9 cellular contexts compared by ENCODE assay signal in genomic region chr15:80660114-80660513, GRCh38. TPM values are rescaled to one million over a fixed set of nuclear protein-coding genes. Genes with fewer than 3 reads are reported as not detected.
A peak's percentile ranks its signal among the peaks of the same experiment; 100 is the strongest.
DNase-seq lines count a peak whose midpoint lies in the region; ATAC-seq and TF ChIP-seq lines count a peak whose summit lies in the region.
"Had no signal": no experiment of that assay in that cellular context is flagged by ENCODE, and none has a peak within 500 bp of the region (broad histone marks: within the 10 kb centered on the region; RNA-seq: fewer than 3 reads in every experiment).

No MANE protein-coding gene starts in this region.

- peaks cover 9% of the 10 kb centered on the region for H3K27me3 Mint-ChIP-seq in activated CD4-positive, alpha-beta memory T cell treated with anti-CD3 and anti-CD28 coated beads, Interleukin-2, amount 10 ng/mL, durations not matched to agents 7 days and 5 days

- H3K27ac Mint-ChIP-seq in activated CD4-positive, alpha-beta memory T cell treated with anti-CD3 and anti-CD28 coated beads, Interleukin-2, amount 10 ng/mL, durations not matched to agents 7 days and 5 days = no peak overlapping the region
- H3K27ac Mint-ChIP-seq: IgD-negative memory B cell had no signal

- no peaks in the 10 kb centered on the region for H3K9me3 ChIP-seq in ascending aorta

- ATAC-seq in HG03469 (IDR thresholded peaks at IDR 0.05; ENCODE audit: unreplicated experiment) = no peak

- H3K4me3 ChIP-seq in H7 (ENCODE audit: insufficient read depth, low read depth, low read length) (no peak overlapping the region), retinal pigment epithelial cell (ENCODE audit: low read length) (no peak overlapping the region), ascending aorta (no peak overlapping the region)

- TF ChIP-seq CTCF in retinal pigment epithelial cell (conservative IDR thresholded peaks at IDR 0.05; ENCODE audit: low read depth, low read length) (peak; percentile 74), ascending aorta (IDR thresholded peaks at IDR 0.05) (no peak)

- H3K4me1 ChIP-seq in ascending aorta = no peaks in the 10 kb centered on the region

- intact Hi-C loops in ascending aorta (cut with DNase I) = no loop called here

- H3K27ac ChIP-seq in ascending aorta = no peak overlapping the region

- no peaks in the 10 kb centered on the region for H3K4me1 Mint-ChIP-seq in activated CD4-positive, alpha-beta memory T cell treated with anti-CD3 and anti-CD28 coated beads, Interleukin-2, amount 10 ng/mL, durations not matched to agents 7 days and 5 days
- H3K4me1 Mint-ChIP-seq: IgD-negative memory B cell had no signal

- H3K36me3 Mint-ChIP-seq in activated CD4-positive, alpha-beta memory T cell treated with anti-CD3 and anti-CD28 coated beads, Interleukin-2, amount 10 ng/mL, durations not matched to agents 7 days and 5 days (ENCODE audit: low read depth) = no peaks in the 10 kb centered on the region
- H3K36me3 Mint-ChIP-seq: IgD-negative memory B cell had no signal

- DNase-seq in H7 = peak; percentile 47
- DNase-seq in RKO (ENCODE audit: low spot score) = peak; percentile 24
- DNase-seq in foreskin melanocyte = peak; percentile 50
- peak; percentile 2 for DNase-seq in retinal pigment epithelial cell (ENCODE audit: low read depth)
- DNase-seq in ascending aorta (ENCODE audit: low spot score in 2 of 2) = no peak
- DNase-seq in activated CD4-positive, alpha-beta memory T cell treated with anti-CD3 and anti-CD28 coated beads, Interleukin-2, amount 10 ng/mL, durations not matched to agents 7 days and 5 days = no peak
- DNase-seq in GOT3 (lab: John Stamatoyannopoulos, UW) = no peak

- H3K9me3 Mint-ChIP-seq in activated CD4-positive, alpha-beta memory T cell treated with anti-CD3 and anti-CD28 coated beads, Interleukin-2, amount 10 ng/mL, durations not matched to agents 7 days and 5 days = no peaks in the 10 kb centered on the region

- H3K4me3 Mint-ChIP-seq in activated CD4-positive, alpha-beta memory T cell treated with anti-CD3 and anti-CD28 coated beads, Interleukin-2, amount 10 ng/mL, durations not matched to agents 7 days and 5 days = no peak overlapping the region
- H3K4me3 Mint-ChIP-seq: IgD-negative memory B cell had no signal

- H3K36me3 ChIP-seq in H7 (replicated peaks; ENCODE audit: control insufficient read depth, insufficient read depth, low read length) (no peaks in the 10 kb centered on the region), ascending aorta (no peaks in the 10 kb centered on the region)

- H3K27me3 ChIP-seq in H7 (ENCODE audit: control insufficient read depth, insufficient read depth, low read length) (no peaks in the 10 kb centered on the region), ascending aorta (no peaks in the 10 kb centered on the region)

- POLR2A ChIA-PET in activated CD4-positive, alpha-beta memory T cell treated with anti-CD3 and anti-CD28 coated beads, Interleukin-2, amount 10 ng/mL, durations not matched to agents 7 days and 5 days (lab: Charles Lee) = no interaction called here

- CTCF ChIA-PET in activated CD4-positive, alpha-beta memory T cell treated with anti-CD3 and anti-CD28 coated beads, Interleukin-2, amount 10 ng/mL, durations not matched to agents 7 days and 5 days (lab: Charles Lee) = no interaction called here

RNA-seq across cellular contexts. Expression of gene ABHD17C, which starts 35.0 kb away (rescaled TPM):
- total RNA-seq in H7 (2014; rRNA removed; shearing (Covaris generic)) = 7.2 and 9.8 TPM in 2 replicates
- total RNA-seq in ascending aorta = 0.96 TPM
- total RNA-seq in activated CD4-positive, alpha-beta memory T cell treated with anti-CD3 and anti-CD28 coated beads, Interleukin-2, amount 10 ng/mL, durations not matched to agents 7 days and 5 days = 1 to 10 TPM; 3.8 to 4.0 TPM

Comparison
In these comparisons a context has a peak if more than half of its experiments do, and no peak if none do; other contexts are left out.
1. DNase-seq: peak in H7 (single experiment), RKO (single experiment), foreskin melanocyte (single experiment) and retinal pigment epithelial cell (single experiment); none in ascending aorta (0 of 2), activated CD4-positive, alpha-beta memory T cell treated with anti-CD3 and anti-CD28 coated beads, Interleukin-2, amount 10 ng/mL, durations not matched to agents 7 days and 5 days (single experiment) and GOT3 (single experiment).